In the genomic region with DNA sequence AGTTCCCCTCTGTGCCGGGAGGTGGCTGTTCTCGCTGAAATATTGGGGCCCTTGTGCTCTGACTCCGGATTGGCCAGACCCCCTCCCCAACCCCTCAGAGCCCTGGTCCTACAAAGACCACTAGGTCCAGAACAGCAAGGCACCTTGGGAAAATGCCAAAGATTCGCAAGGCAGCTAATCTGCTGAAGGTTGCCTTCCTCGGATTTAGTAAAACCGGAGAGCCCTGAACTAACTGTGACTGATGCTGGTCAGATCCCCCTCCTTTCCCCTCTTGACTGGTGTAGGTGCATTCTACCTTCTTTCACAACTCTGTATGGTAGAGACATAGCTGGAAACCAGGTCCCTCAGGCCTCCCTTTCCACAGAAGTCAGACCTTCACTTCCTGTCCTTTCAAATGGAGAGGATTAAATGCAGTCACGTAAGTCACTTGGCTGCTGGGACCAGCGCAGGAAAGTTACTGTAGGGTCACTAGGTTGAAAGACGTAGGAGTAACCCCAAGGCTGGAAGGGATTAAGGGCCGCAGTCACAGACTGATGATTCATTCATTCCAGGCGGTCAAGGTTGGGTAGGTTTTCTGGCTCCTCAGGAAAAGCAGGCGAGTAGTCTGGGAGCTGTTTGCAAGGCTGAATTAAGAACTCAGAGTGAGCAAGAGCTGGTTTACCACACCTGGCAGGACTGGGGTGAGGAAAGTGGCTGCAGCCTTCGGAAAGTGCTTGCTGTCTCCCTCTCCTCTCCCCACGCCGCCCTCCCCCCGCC, we compare ENCODE assay signal across 16 cellular contexts. TPM values are rescaled to one million over a fixed set of nuclear protein-coding genes. Genes with fewer than 3 reads are reported as not detected.
DNase-seq lines count a peak whose midpoint lies in the region; ATAC-seq and TF ChIP-seq lines count a peak whose summit lies in the region.
"Had no signal": no experiment of that assay in that cellular context is flagged by ENCODE, and none has a peak within 500 bp of the region (broad histone marks: within the 10 kb centered on the region; RNA-seq: fewer than 3 reads in every experiment).

No MANE protein-coding gene starts in this region.

- DNase-seq in activated naive CD8-positive, alpha-beta T cell treated with anti-CD3 and anti-CD28 coated beads, Interleukin-2, amount 10 ng/mL, durations not matched to agents 7 days and 5 days, result no peak
- DNase-seq in activated naive CD8-positive, alpha-beta T cell treated with anti-CD3 and anti-CD28 coated beads, Interleukin-2, amount 50 U/mL, for 24 hours, result no peak
- DNase-seq in RPMI7951 (ENCODE audit: low read depth) (peak; percentile 46), fibroblast of villous mesenchyme (ENCODE audit: low read depth) (peak; percentile 12), stomach (no peak), hepatocyte (ENCODE audit: low spot score) (no peak), iPS-NIHi11 (ENCODE audit: low spot score) (no peak)
- DNase-seq: activated T-cell treated with anti-CD3 and anti-CD28 coated beads, Interleukin-2, amount 50 U/mL, for 1 hour; NCI-H1930; spleen had no signal

- H3K4me3 Mint-ChIP-seq in activated naive CD8-positive, alpha-beta T cell treated with anti-CD3 and anti-CD28 coated beads, Interleukin-2, amount 10 ng/mL, durations not matched to agents 7 days and 5 days, result peak overlapping the region; percentile 29
- no peak overlapping the region for H3K4me3 Mint-ChIP-seq in activated naive CD8-positive, alpha-beta T cell treated with anti-CD3 and anti-CD28 coated beads, Interleukin-2, amount 50 U/mL, for 24 hours

- peaks cover 81% of the 10 kb centered on the region for H3K27me3 Mint-ChIP-seq in activated naive CD8-positive, alpha-beta T cell treated with anti-CD3 and anti-CD28 coated beads, Interleukin-2, amount 10 ng/mL, durations not matched to agents 7 days and 5 days
- peaks cover 83% of the 10 kb centered on the region for H3K27me3 Mint-ChIP-seq in activated naive CD8-positive, alpha-beta T cell treated with anti-CD3 and anti-CD28 coated beads, Interleukin-2, amount 50 U/mL, for 24 hours

- peaks cover 35% of the 10 kb centered on the region for H3K4me1 Mint-ChIP-seq in activated naive CD8-positive, alpha-beta T cell treated with anti-CD3 and anti-CD28 coated beads, Interleukin-2, amount 10 ng/mL, durations not matched to agents 7 days and 5 days
- peaks cover 48% of the 10 kb centered on the region for H3K4me1 Mint-ChIP-seq in activated naive CD8-positive, alpha-beta T cell treated with anti-CD3 and anti-CD28 coated beads, Interleukin-2, amount 50 U/mL, for 24 hours

- H3K27ac ChIP-seq in stomach, result peak overlapping the region; percentile 9 to 93 (median 50)
- no peak overlapping the region for H3K27ac ChIP-seq in hepatocyte
- H3K27ac ChIP-seq: spleen had no signal

- no peak for TF ChIP-seq EP300 in stomach (IDR thresholded peaks at IDR 0.05)

- 15 to 35% (median 22%) methylated on average over 13 to 16 of the region's 16 CpGs for WGBS in stomach, 5 donors
- WGBS in hepatocyte (ENCODE audit: low lambda C conversion rate, missing lambda C conversion rate), result 9% methylated on average over 14 of the region's 16 CpGs

- H3K36me3 ChIP-seq in stomach (peaks cover 0 to 21% (median 0%) of the 10 kb centered on the region in 4 donors), hepatocyte (replicated peaks; ENCODE audit: insufficient read depth, low read depth) (no peaks in the 10 kb centered on the region)
- H3K36me3 ChIP-seq: spleen had no signal

- intact Hi-C loops in stomach (cut with DNase I; ENCODE audit: low total_unique reads), result loop anchor here (5.0 kb wide), 1 partner anchor 268 kb away; no protein-coding TSS in a partner anchor

- no peaks in the 10 kb centered on the region for H3K79me2 ChIP-seq in hepatocyte

- no peak overlapping the region for H3K27ac Mint-ChIP-seq in activated naive CD8-positive, alpha-beta T cell treated with anti-CD3 and anti-CD28 coated beads, Interleukin-2, amount 10 ng/mL, durations not matched to agents 7 days and 5 days
- H3K27ac Mint-ChIP-seq in activated naive CD8-positive, alpha-beta T cell treated with anti-CD3 and anti-CD28 coated beads, Interleukin-2, amount 50 U/mL, for 24 hours, result no peak overlapping the region

- H3K4me1 ChIP-seq in stomach (peaks cover 34 to 91% (median 75%) of the 10 kb centered on the region in 4 donors), hepatocyte (ENCODE audit: insufficient read depth) (peaks cover 28% of the 10 kb centered on the region)

- ATAC-seq in activated naive CD8-positive, alpha-beta T cell treated with anti-CD3 and anti-CD28 coated beads, Interleukin-2, amount 10 ng/mL, durations not matched to agents 7 days and 5 days (ENCODE audit: low read depth), result no peak
- ATAC-seq in activated naive CD8-positive, alpha-beta T cell treated with anti-CD3 and anti-CD28 coated beads, Interleukin-2, amount 50 U/mL, for 24 hours, result no peak
- no peak for ATAC-seq in HG03442 (IDR thresholded peaks at IDR 0.05; ENCODE audit: unreplicated experiment)

- peaks cover 1% of the 10 kb centered on the region for H3K9me3 Mint-ChIP-seq in activated naive CD8-positive, alpha-beta T cell treated with anti-CD3 and anti-CD28 coated beads, Interleukin-2, amount 10 ng/mL, durations not matched to agents 7 days and 5 days
- no peaks in the 10 kb centered on the region for H3K9me3 Mint-ChIP-seq in activated naive CD8-positive, alpha-beta T cell treated with anti-CD3 and anti-CD28 coated beads, Interleukin-2, amount 50 U/mL, for 24 hours

- no peak overlapping the region for H2AFZ ChIP-seq in hepatocyte

- no peaks in the 10 kb centered on the region for H3K9me2 ChIP-seq in hepatocyte (replicated peaks; ENCODE audit: insufficient read depth)

- no peak for TF ChIP-seq CTCF in fibroblast of villous mesenchyme (IDR thresholded peaks at IDR 0.05; ENCODE audit: insufficient read depth, low read depth, low read length)
- no peak for TF ChIP-seq CTCF in stomach (IDR thresholded peaks at IDR 0.05)
- TF ChIP-seq CTCF in hepatocyte (IDR thresholded peaks at IDR 0.05; ENCODE audit: poor library complexity), result no peak

- H3K4me3 ChIP-seq in fibroblast of villous mesenchyme (ENCODE audit: low read depth, low read length) (no peak overlapping the region), stomach (peak overlapping the region in 1 of 4 donors; percentile 67), hepatocyte (no peak overlapping the region)

- H3K9me3 ChIP-seq in stomach (no peaks in the 10 kb centered on the region), hepatocyte (ENCODE audit: low read depth) (no peaks in the 10 kb centered on the region)
- H3K9me3 ChIP-seq: spleen had no signal

- H4K20me1 ChIP-seq in hepatocyte (ENCODE audit: insufficient read depth, poor library complexity, severe bottlenecking), result no peaks in the 10 kb centered on the region

- no peak overlapping the region for H3K4me2 ChIP-seq in hepatocyte

- POLR2A ChIA-PET in activated naive CD8-positive, alpha-beta T cell treated with anti-CD3 and anti-CD28 coated beads, Interleukin-2, amount 10 ng/mL, durations not matched to agents 7 days and 5 days (lab: Charles Lee), result interaction anchor here (0.5 kb wide), 1 partner anchor 14 kb away, joined by 4 read pairs; no protein-coding TSS in a partner anchor

- H3K27me3 ChIP-seq in stomach (peaks cover 8 to 100% (median 100%) of the 10 kb centered on the region in 3 donors), hepatocyte (peaks cover 99% of the 10 kb centered on the region)

- TF ChIP-seq POLR2A in stomach (IDR thresholded peaks at IDR 0.05), result peak in 1 of 4 donors; percentile 5

- peaks cover 4% of the 10 kb centered on the region for H3K36me3 Mint-ChIP-seq in activated naive CD8-positive, alpha-beta T cell treated with anti-CD3 and anti-CD28 coated beads, Interleukin-2, amount 10 ng/mL, durations not matched to agents 7 days and 5 days
- H3K36me3 Mint-ChIP-seq in activated naive CD8-positive, alpha-beta T cell treated with anti-CD3 and anti-CD28 coated beads, Interleukin-2, amount 50 U/mL, for 24 hours (ENCODE audit: low read depth), result peaks cover 3% of the 10 kb centered on the region

RNA-seq across cellular contexts. Expression of a gene that starts 5.3 kb away (rescaled TPM):
- total RNA-seq in activated naive CD8-positive, alpha-beta T cell treated with anti-CD3 and anti-CD28 coated beads, Interleukin-2, amount 10 ng/mL, durations not matched to agents 7 days and 5 days, result 1 to 10 TPM; 1.1 to 1.4 TPM
- total RNA-seq in RPMI7951 (2014; rRNA removed; shearing (Covaris generic)), result 0.10 TPM in 1 of 2 replicates, not detected in the other
- total RNA-seq in fibroblast of villous mesenchyme (not detected in 2 replicates), stomach (100 to 1,000 TPM in 1 of 5 donors, 10 to 100 TPM in 3, not detected in 1; 42.0 to 213 (median 70.4) TPM), hepatocyte (0.20 and 0.50 TPM in 2 replicates)
- polyA plus RNA-seq in stomach (100 to 1,000 TPM; 141 to 256 (median 151) TPM), hepatocyte (0.47 TPM in 1 of 2 replicates, not detected in the other)
- total RNA-seq: bronchial epithelial cell, epithelial cell of proximal tubule, myocyte, OCI-LY7, spleen, urinary bladder had no signal
- polyA plus RNA-seq: urinary bladder had no signal

Comparison
In these comparisons a context has a peak if more than half of its experiments do, and no peak if none do; other contexts are left out.
1. DNase-seq: peak in RPMI7951 (single experiment) and fibroblast of villous mesenchyme (single experiment); none in activated naive CD8-positive, alpha-beta T cell treated with anti-CD3 and anti-CD28 coated beads, Interleukin-2, amount 10 ng/mL, durations not matched to agents 7 days and 5 days (single experiment), activated naive CD8-positive, alpha-beta T cell treated with anti-CD3 and anti-CD28 coated beads, Interleukin-2, amount 50 U/mL, for 24 hours (single experiment), stomach (single experiment), hepatocyte (single experiment) and iPS-NIHi11 (single experiment).